Comparison of ENCODE assay signal across 13 cellular contexts in the genomic region with DNA sequence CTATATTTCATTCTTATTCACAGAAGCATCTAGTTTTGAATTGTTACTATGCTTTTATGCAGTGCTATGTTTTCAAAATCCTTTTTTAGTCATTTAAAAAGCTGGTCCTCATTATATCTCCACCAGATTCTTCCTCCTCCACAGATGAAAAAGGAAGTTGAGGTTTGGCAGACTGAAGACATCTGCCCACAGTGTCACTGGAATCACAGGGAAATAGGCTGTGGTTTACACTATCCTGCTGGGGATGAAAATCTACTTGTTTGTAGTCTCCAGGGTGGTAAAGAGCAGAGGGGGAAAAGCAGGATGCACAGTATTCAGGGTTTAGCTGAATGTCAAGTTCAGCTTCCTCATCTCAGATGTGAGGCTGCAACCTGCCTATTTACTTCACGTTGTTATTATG.
DNase-seq lines count a peak whose midpoint lies in the region; FAIRE-seq and TF ChIP-seq lines count a peak whose summit lies in the region.
"Had no signal": no experiment of that assay in that cellular context is flagged by ENCODE, and none has a peak within 500 bp of the region (broad histone marks: within the 10 kb centered on the region; RNA-seq: fewer than 3 reads in every experiment).

No MANE protein-coding gene starts in this region.

- DNase-seq in GDM1 (lab: John Stamatoyannopoulos, UW) (peak; percentile 89), NB4 (ENCODE audit: low read depth) (peak; percentile 63), astrocyte of the spinal cord (ENCODE audit: low read depth, low spot score) (peak; percentile 86), myocyte (ENCODE audit: low read depth) (peak; percentile 61), HTR-8/SVneo (ENCODE audit: insufficient read length, low spot score) (no peak), NCI-H2081 treated with DMSO at 0.1 percent for 48 hours (lab: John Stamatoyannopoulos, UW) (no peak), islet precursor cell (no peak), testis (no peak)
- DNase-seq: activated CD4-positive, alpha-beta T cell treated with anti-CD3 and anti-CD28 coated beads for 36 hours; esophagus squamous epithelium; NCI-H1105 treated with DMSO at 0.1 percent for 48 hours; NCI-H526; SHP77 treated with DMSO at 0.1 percent for 48 hours had no signal

- TF ChIP-seq CTCF in NB4 (IDR thresholded peaks at IDR 0.05; ENCODE audit: low read depth, low read length) (no peak), astrocyte of the spinal cord (IDR thresholded peaks at IDR 0.05; ENCODE audit: low read depth, low read length) (no peak), testis (IDR thresholded peaks at IDR 0.05) (no peak)

- no peak for FAIRE-seq in HTR-8/SVneo (lab: Jason Lieb, UNC)

- H3K4me1 ChIP-seq in testis: no peaks in the 10 kb centered on the region
- H3K4me1 ChIP-seq: esophagus squamous epithelium had no signal

- no peak overlapping the region for H3K27ac ChIP-seq in testis
- H3K27ac ChIP-seq: esophagus squamous epithelium had no signal

- intact Hi-C loops in testis (cut with DNase I; ENCODE audit: low total_unique reads): no loop called here

- no peaks in the 10 kb centered on the region for H3K36me3 ChIP-seq in testis (ENCODE audit: low read depth, missing control alignments)
- H3K36me3 ChIP-seq: esophagus squamous epithelium had no signal

- in situ Hi-C loops in astrocyte of the spinal cord (cut with HindIII; ENCODE audit: low sequenced_read_pairs): no loop called here

- no peaks in the 10 kb centered on the region for H3K9me3 ChIP-seq in testis

- no peaks in the 10 kb centered on the region for H3K27me3 ChIP-seq in testis
- H3K27me3 ChIP-seq: esophagus squamous epithelium had no signal

- 71 to 83% methylated on average over 1 of the region's 1 CpG for WGBS in testis, 2 donors

- H3K4me3 ChIP-seq in NB4 (ENCODE audit: low read depth, low read length): no peak overlapping the region
- H3K4me3 ChIP-seq in astrocyte of the spinal cord (ENCODE audit: low read depth, low read length): no peak overlapping the region
- H3K4me3 ChIP-seq in testis: no peak overlapping the region
- H3K4me3 ChIP-seq: esophagus squamous epithelium had no signal

- no peak for TF ChIP-seq POLR2A in NB4 (IDR thresholded peaks at IDR 0.05; ENCODE audit: extremely low read depth, insufficient read length)
- TF ChIP-seq POLR2A in testis (IDR thresholded peaks at IDR 0.05): no peak

Comparison
In these comparisons a context has a peak if more than half of its experiments do, and no peak if none do; other contexts are left out.
1. DNase-seq: peak in GDM1 (single experiment), NB4 (single experiment), astrocyte of the spinal cord (single experiment) and myocyte (single experiment); none in HTR-8/SVneo (single experiment), NCI-H2081 treated with DMSO at 0.1 percent for 48 hours (single experiment), islet precursor cell (single experiment) and testis (single experiment).